ENCODE assay signal across 20 cellular contexts in the genomic region with DNA sequence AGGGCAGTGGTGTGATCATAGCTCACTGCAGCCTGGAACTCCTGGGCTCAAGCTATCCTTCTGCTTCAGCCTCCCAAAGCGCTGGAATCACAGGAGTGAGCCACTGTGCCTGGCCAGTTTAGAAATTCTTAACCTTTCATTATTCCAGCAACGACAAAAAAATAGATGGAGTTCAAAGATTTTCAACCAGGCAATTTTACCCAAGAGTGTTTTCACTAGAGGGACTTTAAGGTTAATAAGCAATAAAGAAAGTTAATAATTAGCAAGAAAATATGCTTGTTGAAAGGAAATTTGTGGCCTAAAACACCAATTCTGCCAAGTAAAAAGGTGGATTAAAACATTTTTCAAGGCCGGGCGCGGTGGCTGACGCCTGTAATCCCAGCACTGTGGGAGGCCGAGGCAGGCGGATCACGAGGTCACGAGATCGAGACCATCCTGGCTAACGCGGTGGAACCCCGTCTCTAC.
"Had no signal": no experiment of that assay in that cellular context is flagged by ENCODE, and none has a peak within 500 bp of the region (broad histone marks: within the 10 kb centered on the region; RNA-seq: fewer than 3 reads in every experiment).

No MANE protein-coding gene starts in this region.

- H3K27me3 Mint-ChIP-seq: activated naive CD4-positive, alpha-beta T cell treated with anti-CD3 and anti-CD28 coated beads, Interleukin-2, amount 50 U/mL, for 24 hours; memory B cell; naive thymus-derived CD8-positive, alpha-beta T cell had no signal

- H3K27ac Mint-ChIP-seq: activated naive CD4-positive, alpha-beta T cell treated with anti-CD3 and anti-CD28 coated beads, Interleukin-2, amount 50 U/mL, for 24 hours; memory B cell had no signal

- H3K4me1 ChIP-seq: gastroesophageal sphincter, heart right ventricle, left ventricle myocardium inferior, thyroid gland had no signal

- DNase-seq: activated CD4-positive, alpha-beta T cell treated with anti-CD3 and anti-CD28 coated beads, Interleukin-2, amount 50 U/mL, for 1 hour; activated CD4-positive, CD25-positive, alpha-beta regulatory T cell treated with anti-CD3 and anti-CD28 coated beads, Interleukin-2, amount 50 U/mL, for 72 hours; activated CD8-positive, alpha-beta memory T cell treated with anti-CD3 and anti-CD28 coated beads, Interleukin-2, amount 50 U/mL, for 4 hours; activated effector memory CD4-positive, alpha-beta T cell treated with anti-CD3 and anti-CD28 coated beads, Interleukin-2, amount 50 U/mL, for 16 hours; activated T-cell treated with anti-CD3 and anti-CD28 coated beads, Interleukin-2, amount 50 U/mL, for 4 hours; effector CD4-positive, alpha-beta T cell; heart right ventricle; left ventricle myocardium inferior; naive thymus-derived CD8-positive, alpha-beta T cell; ovary; stimulated activated CD4-positive, alpha-beta T cell treated with anti-CD3 and anti-CD28 coated beads, Interleukin-12 subunit alpha, Interleukin-12 subunit beta, amount 100 ng/mL, for 4 hours; stimulated activated CD4-positive, alpha-beta T cell treated with anti-CD3 and anti-CD28 coated beads, Interleukin-1b, Interleukin-23, amount 100 ng/mL, for 48 hours; stimulated activated naive CD4-positive, alpha-beta T cell treated with Interleukin-2 at 50 U/mL for 16 hours; T1000; thyroid gland had no signal

- H3K36me3 Mint-ChIP-seq: activated naive CD4-positive, alpha-beta T cell treated with anti-CD3 and anti-CD28 coated beads, Interleukin-2, amount 50 U/mL, for 24 hours; memory B cell; naive thymus-derived CD8-positive, alpha-beta T cell had no signal

- H3K36me3 ChIP-seq: heart right ventricle, left ventricle myocardium inferior, ovary, thyroid gland had no signal

- H3K27ac ChIP-seq: gastroesophageal sphincter, heart right ventricle, left ventricle myocardium inferior, ovary, thyroid gland had no signal

- FAIRE-seq: astrocyte had no signal

- H3K4me1 Mint-ChIP-seq: activated naive CD4-positive, alpha-beta T cell treated with anti-CD3 and anti-CD28 coated beads, Interleukin-2, amount 50 U/mL, for 24 hours; naive thymus-derived CD8-positive, alpha-beta T cell had no signal

- ATAC-seq: activated T-cell treated with anti-CD3 and anti-CD28 coated beads, Interleukin-2, amount 50 U/mL, for 4 hours; esophagus mucosa; gastroesophageal sphincter; heart right ventricle; naive thymus-derived CD8-positive, alpha-beta T cell had no signal

- H3K4me3 Mint-ChIP-seq: activated naive CD4-positive, alpha-beta T cell treated with anti-CD3 and anti-CD28 coated beads, Interleukin-2, amount 50 U/mL, for 24 hours; activated T-cell treated with anti-CD3 and anti-CD28 coated beads, Interleukin-2, amount 50 U/mL, for 4 hours; memory B cell; naive thymus-derived CD8-positive, alpha-beta T cell had no signal

- H3K4me3 ChIP-seq: gastroesophageal sphincter, heart right ventricle, left ventricle myocardium inferior, ovary, thyroid gland had no signal

- H3K27me3 ChIP-seq: gastroesophageal sphincter, heart right ventricle, ovary, thyroid gland had no signal

- H3K9me3 Mint-ChIP-seq: activated naive CD4-positive, alpha-beta T cell treated with anti-CD3 and anti-CD28 coated beads, Interleukin-2, amount 50 U/mL, for 24 hours; activated T-cell treated with anti-CD3 and anti-CD28 coated beads, Interleukin-2, amount 50 U/mL, for 4 hours; naive thymus-derived CD8-positive, alpha-beta T cell had no signal

- H3K9me3 ChIP-seq: gastroesophageal sphincter, heart right ventricle, left ventricle myocardium inferior, ovary, thyroid gland had no signal
